ENCODE assay signal across 18 cellular contexts in the genomic region with DNA sequence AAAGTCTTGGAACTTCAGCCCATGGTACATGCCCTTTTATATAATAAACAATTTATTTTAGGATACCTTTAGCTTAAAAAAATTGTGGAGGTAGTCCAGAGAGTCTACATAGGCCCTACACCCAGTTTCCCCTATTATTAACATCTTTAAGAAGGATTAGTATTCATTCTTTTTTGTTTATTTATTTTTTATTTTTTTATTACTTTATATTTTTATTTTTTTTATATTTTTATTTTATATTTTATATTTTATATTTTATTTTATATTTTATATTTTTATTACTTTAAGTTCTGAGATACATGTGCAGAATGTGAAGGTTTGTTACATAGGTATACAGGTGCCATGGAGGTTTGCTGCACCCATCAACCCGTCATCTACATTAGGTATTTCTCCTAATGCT. TPM values are rescaled to one million over a fixed set of nuclear protein-coding genes. Genes with fewer than 3 reads are reported as not detected.
DNase-seq lines count a peak whose midpoint lies in the region; ATAC-seq, FAIRE-seq and TF ChIP-seq lines count a peak whose summit lies in the region.
"Had no signal": no experiment of that assay in that cellular context is flagged by ENCODE, and none has a peak within 500 bp of the region (broad histone marks: within the 10 kb centered on the region; RNA-seq: fewer than 3 reads in every experiment).

No MANE protein-coding gene starts in this region.

- peaks cover 11% of the 10 kb centered on the region for H3K9me3 Mint-ChIP-seq in glutamatergic neuron (ENCODE audit: unreplicated experiment)
- peaks cover 23% of the 10 kb centered on the region for H3K9me3 Mint-ChIP-seq in activated CD4-positive, alpha-beta T cell treated with anti-CD3 and anti-CD28 coated beads for 36 hours (ENCODE audit: low read depth)

- H3K27ac Mint-ChIP-seq in glutamatergic neuron (ENCODE audit: unreplicated experiment) = no peak overlapping the region
- no peak overlapping the region for H3K27ac Mint-ChIP-seq in activated CD4-positive, alpha-beta T cell treated with anti-CD3 and anti-CD28 coated beads for 36 hours
- H3K27ac Mint-ChIP-seq: B cell; CD8-positive, alpha-beta T cell; GM23338 had no signal

- peak; percentile 60 for FAIRE-seq in G401.6 (lab: Jason Lieb, UNC)
- peak; percentile 13 for FAIRE-seq in TTC549 (lab: Jason Lieb, UNC)
- FAIRE-seq in endometrium (lab: Jason Lieb, UNC) = peak; percentile 76
- FAIRE-seq: GM12878, H54 had no signal

- in situ Hi-C loops in ACHN (cut with HindIII; ENCODE audit: low pct_ligation_motif_present, low pct_unique_long_range_greater_than_20kb, low sequenced_read_pairs) = no loop called here

- no peak for DNase-seq in glutamatergic neuron
- no peak for DNase-seq in ACHN
- DNase-seq in NCI-H1092 treated with DMSO at 0.1 percent for 48 hours (lab: John Stamatoyannopoulos, UW) = no peak
- DNase-seq in activated CD4-positive, alpha-beta T cell treated with anti-CD3 and anti-CD28 coated beads for 36 hours = no peak
- DNase-seq: 8988T; Caco-2; CD4-positive, CD25-positive, alpha-beta regulatory T cell; CD8-positive, alpha-beta T cell; DMS153; DND-41; GDM1 had no signal

- no peak overlapping the region for H3K4me3 Mint-ChIP-seq in glutamatergic neuron (ENCODE audit: unreplicated experiment)
- no peak overlapping the region for H3K4me3 Mint-ChIP-seq in activated CD4-positive, alpha-beta T cell treated with anti-CD3 and anti-CD28 coated beads for 36 hours
- H3K4me3 Mint-ChIP-seq: B cell; CD4-positive, CD25-positive, alpha-beta regulatory T cell; CD8-positive, alpha-beta T cell; GM23338 had no signal

- H3K36me3 Mint-ChIP-seq in glutamatergic neuron (ENCODE audit: unreplicated experiment) = peaks cover 15% of the 10 kb centered on the region
- peaks cover 5% of the 10 kb centered on the region for H3K36me3 Mint-ChIP-seq in activated CD4-positive, alpha-beta T cell treated with anti-CD3 and anti-CD28 coated beads for 36 hours (ENCODE audit: low read depth)
- H3K36me3 Mint-ChIP-seq: CD4-positive, CD25-positive, alpha-beta regulatory T cell had no signal

- peaks cover 2% of the 10 kb centered on the region for H3K4me1 Mint-ChIP-seq in glutamatergic neuron (ENCODE audit: low read depth, unreplicated experiment)
- peaks cover 15% of the 10 kb centered on the region for H3K4me1 Mint-ChIP-seq in activated CD4-positive, alpha-beta T cell treated with anti-CD3 and anti-CD28 coated beads for 36 hours
- H3K4me1 Mint-ChIP-seq: B cell had no signal

- CTCF ChIA-PET in activated CD4-positive, alpha-beta T cell treated with anti-CD3 and anti-CD28 coated beads for 36 hours (lab: Charles Lee) = no interaction called here

- POLR2A ChIA-PET in activated CD4-positive, alpha-beta T cell treated with anti-CD3 and anti-CD28 coated beads for 36 hours (lab: Charles Lee) = no interaction called here

- no peak for TF ChIP-seq CTCF in glutamatergic neuron (IDR thresholded peaks at IDR 0.05; ENCODE audit: partially characterized antibody, unreplicated experiment)

- intact Hi-C loops in activated CD4-positive, alpha-beta T cell treated with anti-CD3 and anti-CD28 coated beads for 36 hours (cut with DNase I, micrococcal nuclease) = loop anchor here in 1 of 2 experiments (5.0 kb wide), 3 partner anchors 279 to 544 kb away; a partner anchor contains a TSS

- no peaks in the 10 kb centered on the region for H3K27me3 Mint-ChIP-seq in glutamatergic neuron (ENCODE audit: unreplicated experiment)
- H3K27me3 Mint-ChIP-seq in activated CD4-positive, alpha-beta T cell treated with anti-CD3 and anti-CD28 coated beads for 36 hours = peaks cover 8% of the 10 kb centered on the region

- ATAC-seq in activated CD4-positive, alpha-beta T cell treated with anti-CD3 and anti-CD28 coated beads for 36 hours = no peak
- ATAC-seq: CD8-positive, alpha-beta T cell; GM12878; GM23338 had no signal

RNA-seq across cellular contexts. Expression of a gene that starts 15.9 kb away (rescaled TPM):
- total RNA-seq in glutamatergic neuron (ENCODE audit: unreplicated experiment) = 9.3 TPM
- 1 to 10 TPM; 1.2 TPM for total RNA-seq in activated CD4-positive, alpha-beta T cell treated with anti-CD3 and anti-CD28 coated beads for 36 hours
